ENCODE assay signal across 2 cellular contexts in the genomic region with DNA sequence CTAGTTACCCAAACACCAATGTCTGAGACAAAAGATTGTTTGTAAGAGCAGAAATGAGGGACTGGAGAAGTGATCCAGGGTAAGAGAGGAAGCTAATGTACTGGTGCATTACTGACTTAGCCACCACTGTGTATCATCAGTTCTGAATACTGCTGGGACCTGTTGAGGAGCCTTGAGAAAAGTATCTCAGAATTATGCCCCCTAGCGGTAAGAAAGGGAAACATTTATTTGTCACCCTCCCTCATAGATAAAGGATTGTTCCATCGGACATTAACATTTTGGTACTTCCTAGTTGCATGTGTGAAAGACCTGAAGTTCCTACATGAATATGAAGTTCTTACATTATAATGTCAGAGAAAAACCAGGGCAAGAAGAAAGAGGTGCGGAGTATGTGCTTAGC.
TF ChIP-seq lines count a peak whose summit lies in the region.

No MANE protein-coding gene starts in this region.

TF ChIP-seq in SK-N-SH, 30 proteins besides CTCF, POLR2A, EP300 and RAD21 (continued from another document):
- TF ChIP-seq FOSL2 (IDR thresholded peaks at IDR 0.05; ENCODE audit: borderline replicate concordance, low read depth): no peak
- no peak for TF ChIP-seq ELF1 (IDR thresholded peaks at IDR 0.05)
- no peak for TF ChIP-seq FOXM1 (IDR thresholded peaks at IDR 0.05; ENCODE audit: low read depth)
- no peak for TF ChIP-seq NFIC (IDR thresholded peaks at IDR 0.05; ENCODE audit: borderline replicate concordance)
- TF ChIP-seq, protein P1, sequence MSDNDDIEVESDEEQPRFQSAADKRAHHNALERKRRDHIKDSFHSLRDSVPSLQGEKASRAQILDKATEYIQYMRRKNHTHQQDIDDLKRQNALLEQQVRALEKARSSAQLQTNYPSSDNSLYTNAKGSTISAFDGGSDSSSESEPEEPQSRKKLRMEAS (IDR thresholded peaks at IDR 0.05; ENCODE audit: low read depth): no peak
- TF ChIP-seq, protein P2, sequence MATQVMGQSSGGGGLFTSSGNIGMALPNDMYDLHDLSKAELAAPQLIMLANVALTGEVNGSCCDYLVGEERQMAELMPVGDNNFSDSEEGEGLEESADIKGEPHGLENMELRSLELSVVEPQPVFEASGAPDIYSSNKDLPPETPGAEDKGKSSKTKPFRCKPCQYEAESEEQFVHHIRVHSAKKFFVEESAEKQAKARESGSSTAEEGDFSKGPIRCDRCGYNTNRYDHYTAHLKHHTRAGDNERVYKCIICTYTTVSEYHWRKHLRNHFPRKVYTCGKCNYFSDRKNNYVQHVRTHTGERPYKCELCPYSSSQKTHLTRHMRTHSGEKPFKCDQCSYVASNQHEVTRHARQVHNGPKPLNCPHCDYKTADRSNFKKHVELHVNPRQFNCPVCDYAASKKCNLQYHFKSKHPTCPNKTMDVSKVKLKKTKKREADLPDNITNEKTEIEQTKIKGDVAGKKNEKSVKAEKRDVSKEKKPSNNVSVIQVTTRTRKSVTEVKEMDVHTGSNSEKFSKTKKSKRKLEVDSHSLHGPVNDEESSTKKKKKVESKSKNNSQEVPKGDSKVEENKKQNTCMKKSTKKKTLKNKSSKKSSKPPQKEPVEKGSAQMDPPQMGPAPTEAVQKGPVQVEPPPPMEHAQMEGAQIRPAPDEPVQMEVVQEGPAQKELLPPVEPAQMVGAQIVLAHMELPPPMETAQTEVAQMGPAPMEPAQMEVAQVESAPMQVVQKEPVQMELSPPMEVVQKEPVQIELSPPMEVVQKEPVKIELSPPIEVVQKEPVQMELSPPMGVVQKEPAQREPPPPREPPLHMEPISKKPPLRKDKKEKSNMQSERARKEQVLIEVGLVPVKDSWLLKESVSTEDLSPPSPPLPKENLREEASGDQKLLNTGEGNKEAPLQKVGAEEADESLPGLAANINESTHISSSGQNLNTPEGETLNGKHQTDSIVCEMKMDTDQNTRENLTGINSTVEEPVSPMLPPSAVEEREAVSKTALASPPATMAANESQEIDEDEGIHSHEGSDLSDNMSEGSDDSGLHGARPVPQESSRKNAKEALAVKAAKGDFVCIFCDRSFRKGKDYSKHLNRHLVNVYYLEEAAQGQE (IDR thresholded peaks at IDR 0.05; ENCODE audit: low read depth, low read length): no peak
- no peak for TF ChIP-seq SIN3A (IDR thresholded peaks at IDR 0.05; ENCODE audit: borderline replicate concordance, low read depth, low read length)
- TF ChIP-seq, protein P3, sequence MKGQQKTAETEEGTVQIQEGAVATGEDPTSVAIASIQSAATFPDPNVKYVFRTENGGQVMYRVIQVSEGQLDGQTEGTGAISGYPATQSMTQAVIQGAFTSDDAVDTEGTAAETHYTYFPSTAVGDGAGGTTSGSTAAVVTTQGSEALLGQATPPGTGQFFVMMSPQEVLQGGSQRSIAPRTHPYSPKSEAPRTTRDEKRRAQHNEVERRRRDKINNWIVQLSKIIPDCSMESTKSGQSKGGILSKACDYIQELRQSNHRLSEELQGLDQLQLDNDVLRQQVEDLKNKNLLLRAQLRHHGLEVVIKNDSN (IDR thresholded peaks at IDR 0.05; ENCODE audit: borderline replicate concordance, low read depth): no peak
TF ChIP-seq in SK-N-SH: peak in this region for 0.

TF ChIP-seq in HepG2, 621 proteins besides CTCF, POLR2A, EP300 and RAD21 (continued from another document):
- TF ChIP-seq ZFP36 (IDR thresholded peaks at IDR 0.05; ENCODE audit: borderline replicate concordance, low read depth, low read length, partially characterized antibody) (no peak), ZNF776 (CRISPR knock-in tag; IDR thresholded peaks at IDR 0.05) (no peak), NFYC (CRISPR knock-in tag; IDR thresholded peaks at IDR 0.05) (no peak), ZNF350 (CRISPR knock-in tag; IDR thresholded peaks at IDR 0.05; ENCODE audit: borderline replicate concordance, low read depth) (no peak), ZNF775 (CRISPR knock-in tag; IDR thresholded peaks at IDR 0.05; ENCODE audit: borderline replicate concordance) (no peak), RBM39 (IDR thresholded peaks at IDR 0.05; ENCODE audit: low read depth, low read length, poor library complexity, severe bottlenecking) (no peak), ZFY (CRISPR knock-in tag; IDR thresholded peaks at IDR 0.05) (no peak), ARNT (IDR thresholded peaks at IDR 0.05) (no peak), SP5 (CRISPR knock-in tag; IDR thresholded peaks at IDR 0.05; ENCODE audit: borderline replicate concordance, low read depth) (no peak), RBFOX2 (IDR thresholded peaks at IDR 0.05; ENCODE audit: low read depth, low read length) (no peak), JUNB (CRISPR knock-in tag; IDR thresholded peaks at IDR 0.05; ENCODE audit: borderline replicate concordance) (no peak), KAT7 (CRISPR knock-in tag; IDR thresholded peaks at IDR 0.05; ENCODE audit: borderline replicate concordance) (no peak)
